Comparison of ENCODE assay signal across 16 cellular contexts in genomic region chr14:51626185-51626584, GRCh38. TPM values are rescaled to one million over a fixed set of nuclear protein-coding genes. Genes with fewer than 3 reads are reported as not detected.
DNase-seq lines count a peak whose midpoint lies in the region; ATAC-seq, FAIRE-seq and TF ChIP-seq lines count a peak whose summit lies in the region.
"Had no signal": no experiment of that assay in that cellular context is flagged by ENCODE, and none has a peak within 500 bp of the region (broad histone marks: within the 10 kb centered on the region; RNA-seq: fewer than 3 reads in every experiment).

No MANE protein-coding gene starts in this region.

- no peaks in the 10 kb centered on the region for H3K9me1 ChIP-seq in keratinocyte (ENCODE audit: control insufficient read depth, extremely low read depth, insufficient read depth, low read length)

- H3K4me2 ChIP-seq in Karpas-422 (ENCODE audit: low read depth, low read length, poor library complexity, severe bottlenecking) (no peak overlapping the region), keratinocyte (ENCODE audit: control insufficient read depth, extremely low read depth, insufficient read depth, low read depth, low read length) (no peak overlapping the region)

- H3K4me3 ChIP-seq in ACC112 (ENCODE audit: low read depth, low read length) (peak overlapping the region; percentile 69), Karpas-422 (ENCODE audit: low read length) (no peak overlapping the region), keratinocyte (ENCODE audit: control insufficient read depth in 2 of 3, extremely low read depth in 1 of 3, insufficient read depth in 2 of 3, low read depth in 1 of 3, low read length in 3 of 3) (no peak overlapping the region)

- H3K36me3 ChIP-seq in ACC112 (ENCODE audit: insufficient read depth, low read length): peaks cover 2% of the 10 kb centered on the region; the same call in 1 of the 2 replicates
- no peaks in the 10 kb centered on the region for H3K36me3 ChIP-seq in Karpas-422 (ENCODE audit: insufficient read depth, low read length)
- peaks cover 16 to 17% of the 10 kb centered on the region in 2 experiments for H3K36me3 ChIP-seq in keratinocyte (ENCODE audit: control insufficient read depth in 2 of 2, extremely low read depth in 1 of 2, insufficient read depth in 2 of 2, low read length in 2 of 2)
- H3K36me3 ChIP-seq: BE2C had no signal

- H4K20me1 ChIP-seq in Karpas-422 (ENCODE audit: insufficient read depth, low read depth, low read length) (no peaks in the 10 kb centered on the region), keratinocyte (ENCODE audit: control insufficient read depth, extremely low read depth, insufficient read depth, low read length) (no peaks in the 10 kb centered on the region)

- no peaks in the 10 kb centered on the region for H3K27me3 ChIP-seq in ACC112 (ENCODE audit: insufficient read depth, low read length)
- peaks cover 3% of the 10 kb centered on the region; the same call in 1 of the 2 replicates for H3K27me3 ChIP-seq in Karpas-422 (ENCODE audit: low read length)
- H3K27me3 ChIP-seq in keratinocyte (ENCODE audit: control insufficient read depth, extremely low read depth, insufficient read depth, low read length): no peaks in the 10 kb centered on the region
- H3K27me3 ChIP-seq: BE2C had no signal

- H2AFZ ChIP-seq in ACC112 (ENCODE audit: low read length, unreplicated experiment) (peak overlapping the region; percentile 98), Karpas-422 (ENCODE audit: low read length) (0 out of 2 replicates have a peak overlapping the region, but pooled peaks have one; percentile 7), keratinocyte (ENCODE audit: control insufficient read depth, low read length) (no peak overlapping the region)

- TF ChIP-seq CTCF in keratinocyte (optimal IDR thresholded peaks at IDR 0.05 in 1 of 3, IDR thresholded peaks at IDR 0.05 in 1 of 3, conservative IDR thresholded peaks at IDR 0.05 in 1 of 3; ENCODE audit: extremely low read depth in 1 of 3, insufficient read depth in 2 of 3, low read length in 3 of 3): no peak

- peaks cover 33% of the 10 kb centered on the region for H3K4me1 ChIP-seq in ACC112 (ENCODE audit: control insufficient read depth, insufficient read depth, low read length, unreplicated experiment)
- H3K4me1 ChIP-seq in Karpas-422 (ENCODE audit: low read length): peaks cover 13% of the 10 kb centered on the region
- H3K4me1 ChIP-seq in keratinocyte (ENCODE audit: control insufficient read depth, extremely low read depth, insufficient read depth, low read length): peaks cover 2% of the 10 kb centered on the region
- H3K4me1 ChIP-seq: Caco-2 had no signal

- FAIRE-seq in keratinocyte (lab: Jason Lieb, UNC) (peak; percentile 32), frontal cortex (lab: Jason Lieb, UNC) (no peak)
- FAIRE-seq: GM12891, HTR-8/SVneo had no signal

- dilution Hi-C loops in keratinocyte (cut with MboI; ENCODE audit: extremely low pct_ligation_motif_present, low sequenced_read_pairs): no loop called here

- DNase-seq in EH (ENCODE audit: low read depth): peak; percentile 39
- no peak for DNase-seq in Karpas-422
- DNase-seq in keratinocyte (ENCODE audit: low read depth, low spot score): no peak
- no peak for DNase-seq in frontal cortex (ENCODE audit: low spot score in 2 of 2)
- no peak for DNase-seq in HPDE6-E6E7 (ENCODE audit: extremely low spot score)
- no peak for DNase-seq in COLO668 (lab: John Stamatoyannopoulos, UW; ENCODE audit: unreplicated experiment)
- DNase-seq: BE2C; Caco-2; CD4-positive, alpha-beta memory T cell; GOT3; H9 had no signal

- ATAC-seq in HG03025 (IDR thresholded peaks at IDR 0.05; ENCODE audit: low FRiP score, unreplicated experiment): no peak

- H3K79me2 ChIP-seq in ACC112 (ENCODE audit: control insufficient read depth, insufficient read depth, low read length, unreplicated experiment): no peaks in the 10 kb centered on the region
- no peaks in the 10 kb centered on the region for H3K79me2 ChIP-seq in Karpas-422 (ENCODE audit: low read length)
- peaks cover 48% of the 10 kb centered on the region for H3K79me2 ChIP-seq in keratinocyte (ENCODE audit: control insufficient read depth, insufficient read depth, low read length)

- H3K27ac ChIP-seq in ACC112 (ENCODE audit: low read depth, low read length) (peak overlapping the region; percentile 51), Karpas-422 (ENCODE audit: low read length) (no peak overlapping the region), keratinocyte (ENCODE audit: control insufficient read depth, insufficient read depth, low read length) (no peak overlapping the region)
- H3K27ac ChIP-seq: C4-2B had no signal

- H3K9ac ChIP-seq in Karpas-422 (ENCODE audit: low read length) (no peak overlapping the region), keratinocyte (ENCODE audit: control insufficient read depth, extremely low read depth, insufficient read depth, low read length) (no peak overlapping the region)

- H3K9me3 ChIP-seq in Karpas-422 (ENCODE audit: low read length) (no peaks in the 10 kb centered on the region), keratinocyte (ENCODE audit: control insufficient read depth, low read depth, low read length) (no peaks in the 10 kb centered on the region)
- H3K9me3 ChIP-seq: BE2C, Caco-2 had no signal

- no peaks in the 10 kb centered on the region for H3K9me2 ChIP-seq in Karpas-422 (replicated peaks; ENCODE audit: insufficient read depth, low read length)

RNA-seq across cellular contexts. Expression of gene FRMD6, which starts 25.5 kb away (rescaled TPM):
- 0.37 and 1.1 TPM in 2 replicates for total RNA-seq in Karpas-422 (2014; rRNA removed; shearing (Covaris generic); ENCODE audit: low replicate concordance)
- polyA plus RNA-seq in keratinocyte: 116 to 122 TPM (median 120 TPM) in 3 replicates
- 28.5 TPM for polyA plus RNA-seq in keratinocyte (2011; ENCODE audit: low read depth)
- 60.2 and 96.5 TPM in 2 replicates for polyA plus RNA-seq in keratinocyte (2011; cell fraction: cytosol; rRNA removed)
- 130 and 133 TPM in 2 replicates for polyA plus RNA-seq in keratinocyte (2011; cell fraction: nucleus; rRNA removed)
- 53.6 and 94.8 TPM in 2 replicates for polyA plus RNA-seq in keratinocyte (2012; ENCODE audit: low replicate concordance)
- 122 to 230 TPM (median 217 TPM) in 3 replicates for polyA minus RNA-seq in keratinocyte
- polyA minus RNA-seq in keratinocyte (2011; cell fraction: cytosol; rRNA and poly(A)+ RNA removed): 159 TPM
- polyA minus RNA-seq in keratinocyte (2011; cell fraction: nucleus; rRNA and poly(A)+ RNA removed): 314 and 552 TPM in 2 replicates
- 13.5 TPM for total RNA-seq in frontal cortex
